In the genomic region with DNA sequence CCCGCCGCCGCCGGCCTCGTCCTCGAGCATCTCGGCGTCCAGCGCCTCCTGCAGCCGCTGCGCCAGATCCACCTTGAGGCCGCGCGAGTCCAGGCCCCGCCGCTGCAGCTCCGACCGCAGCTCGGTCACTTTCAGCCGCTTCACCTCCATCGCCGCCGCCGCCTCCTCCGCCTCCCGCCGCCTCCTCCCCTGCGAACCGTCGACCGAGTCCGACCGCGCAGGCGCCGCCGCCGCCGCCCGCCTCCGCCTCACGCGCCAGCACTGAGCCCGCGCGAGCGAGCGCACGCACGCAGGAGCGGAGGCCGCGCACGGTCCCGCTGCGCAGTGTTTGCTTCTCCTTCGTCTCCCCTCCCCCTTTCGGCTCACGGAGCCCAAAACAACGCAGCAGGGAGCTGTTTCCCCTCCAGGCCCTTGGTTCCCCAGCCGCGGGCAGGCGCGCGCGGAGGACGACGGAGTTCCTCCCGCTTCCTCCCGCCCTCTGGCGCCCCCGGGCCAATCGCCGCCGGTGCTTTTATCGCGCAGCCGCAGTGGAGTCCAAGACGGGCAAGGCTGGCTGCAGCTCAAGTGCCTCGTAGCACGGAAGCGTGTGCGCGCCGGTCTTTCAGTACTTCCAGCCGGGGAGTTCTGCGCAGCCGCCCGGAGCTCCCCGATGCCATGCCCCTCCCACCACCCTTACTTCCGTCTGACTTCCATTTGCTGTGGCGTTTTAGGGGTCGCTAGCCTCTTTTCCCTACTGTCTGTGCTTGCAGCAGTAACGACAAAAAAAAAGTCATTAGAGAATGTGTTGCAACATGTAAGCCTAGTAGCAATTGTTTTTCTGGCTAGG, we compare ENCODE assay signal across 8 cellular contexts.
DNase-seq lines count a peak whose midpoint lies in the region; ATAC-seq, FAIRE-seq and TF ChIP-seq lines count a peak whose summit lies in the region.

TSS of gene HNRNPUL2 (minus strand) at position 451 of the 826 bp plus-strand sequence. CDS start at position 150, 301 bp downstream.

- peak within 1 kb of the TSS; percentile 98 for H3K9ac ChIP-seq in Loucy (ENCODE audit: low read depth, low read length, poor library complexity, severe bottlenecking)

- ATAC-seq in stimulated activated naive CD8-positive, alpha-beta T cell treated with anti-CD3 and anti-CD28 coated beads, Interleukin-15, amount 100 ng/mL, for 72 hours: peak; percentile 89

- peaks cover 63% of the 10 kb centered on the region for H4K20me1 ChIP-seq in Loucy (ENCODE audit: insufficient read depth, low read length, poor library complexity, severe bottlenecking)

- H3K4me1 Mint-ChIP-seq in nephron progenitor cell: peaks cover 58% of the 10 kb centered on the region
- peaks cover 52% of the 10 kb centered on the region for H3K4me1 Mint-ChIP-seq in stimulated activated naive CD8-positive, alpha-beta T cell treated with anti-CD3 and anti-CD28 coated beads, Interleukin-15, amount 100 ng/mL, for 72 hours

- H3K4me1 ChIP-seq in Loucy (ENCODE audit: insufficient read depth, low read length, poor library complexity, severe bottlenecking): peaks cover 34% of the 10 kb centered on the region

- DNase-seq in ELF-1 (ENCODE audit: low read depth, low spot score) (peak; percentile 99), H54 (ENCODE audit: insufficient read length, low spot score) (peak; percentile 96), fibroblast of pulmonary artery (ENCODE audit: low read depth) (peak; percentile 99), nephron progenitor cell (peak; percentile 97)
- DNase-seq in activated T-helper 9 cell treated with anti-CD3 and anti-CD28 coated beads, Interleukin-2, amount 50 U/mL, for 16 hours (ENCODE audit: low read depth): peak; percentile 98
- DNase-seq in stimulated activated naive CD8-positive, alpha-beta T cell treated with anti-CD3 and anti-CD28 coated beads, Interleukin-15, amount 100 ng/mL, for 72 hours: peak; percentile 99 to 100

- H3K9me3 Mint-ChIP-seq in nephron progenitor cell: no peaks in the 10 kb centered on the region
- H3K9me3 Mint-ChIP-seq in stimulated activated naive CD8-positive, alpha-beta T cell treated with anti-CD3 and anti-CD28 coated beads, Interleukin-15, amount 100 ng/mL, for 72 hours: no peaks in the 10 kb centered on the region

- peaks cover 34% of the 10 kb centered on the region for H3K36me3 Mint-ChIP-seq in nephron progenitor cell (ENCODE audit: low read depth)

- H3K27me3 Mint-ChIP-seq in nephron progenitor cell (ENCODE audit: low read depth, poor library complexity): peaks cover 3% of the 10 kb centered on the region
- no peaks in the 10 kb centered on the region for H3K27me3 Mint-ChIP-seq in stimulated activated naive CD8-positive, alpha-beta T cell treated with anti-CD3 and anti-CD28 coated beads, Interleukin-15, amount 100 ng/mL, for 72 hours

- H3K79me2 ChIP-seq in Loucy (ENCODE audit: insufficient read depth, low read length): peaks cover 79% of the 10 kb centered on the region

- no peaks in the 10 kb centered on the region for H3K9me2 ChIP-seq in Loucy (replicated peaks; ENCODE audit: low read depth, low read length)

- H3K4me2 ChIP-seq in Loucy (ENCODE audit: low read depth, low read length, poor library complexity, severe bottlenecking): peak within 1 kb of the TSS; percentile 98

- H3F3A ChIP-seq in Loucy (ENCODE audit: low read depth): peaks cover 3% of the 10 kb centered on the region

- peak within 1 kb of the TSS; percentile 98 for H3K4me3 Mint-ChIP-seq in nephron progenitor cell
- H3K4me3 Mint-ChIP-seq in stimulated activated naive CD8-positive, alpha-beta T cell treated with anti-CD3 and anti-CD28 coated beads, Interleukin-15, amount 100 ng/mL, for 72 hours: peak within 1 kb of the TSS; percentile 97 to 100

- H3K4me3 ChIP-seq in Loucy (ENCODE audit: low read length, poor library complexity, severe bottlenecking) (peak within 1 kb of the TSS; percentile 92), fibroblast of pulmonary artery (replicated peaks; ENCODE audit: low read depth, low read length) (peak within 1 kb of the TSS; percentile 71)

- TF ChIP-seq POLR2A in H54 (IDR thresholded peaks at IDR 0.05; ENCODE audit: low read depth, low read length): peak; percentile 73
- TF ChIP-seq POLR2A in Raji (IDR thresholded peaks at IDR 0.05; ENCODE audit: insufficient read depth, low read depth, low read length): peak; percentile 95

- no peak for FAIRE-seq in H54 (lab: Jason Lieb, UNC)

- H3K9me3 ChIP-seq in Loucy (ENCODE audit: insufficient read depth, low read depth, low read length): no peaks in the 10 kb centered on the region

- H3K27me3 ChIP-seq in Loucy (ENCODE audit: insufficient read depth, low read length, poor library complexity, severe bottlenecking): no peaks in the 10 kb centered on the region

- TF ChIP-seq CTCF in Loucy (conservative IDR thresholded peaks at IDR 0.05; ENCODE audit: low read length): no peak
- TF ChIP-seq CTCF in fibroblast of pulmonary artery (IDR thresholded peaks at IDR 0.05; ENCODE audit: low read length, missing control alignments): no peak
- no peak for TF ChIP-seq CTCF in nephron progenitor cell (IDR thresholded peaks at IDR 0.05)

- H2AFZ ChIP-seq in Loucy (ENCODE audit: low read length): peak within 1 kb of the TSS; percentile 88

- peak within 1 kb of the TSS; percentile 100 for H3K27ac Mint-ChIP-seq in nephron progenitor cell
- H3K27ac Mint-ChIP-seq in stimulated activated naive CD8-positive, alpha-beta T cell treated with anti-CD3 and anti-CD28 coated beads, Interleukin-15, amount 100 ng/mL, for 72 hours: peak within 1 kb of the TSS; percentile 94 to 96

- H3K36me3 ChIP-seq in Loucy (ENCODE audit: insufficient read depth, low read length): peaks cover 26% of the 10 kb centered on the region; the same call in 1 of the 2 replicates

Comparison
In these comparisons a context has a peak if more than half of its experiments do, and no peak if none do; other contexts are left out.
1. Peak in every context shown above with its lines: DNase-seq, ATAC-seq and H3K4me3 ChIP-seq.